In the genomic region with DNA sequence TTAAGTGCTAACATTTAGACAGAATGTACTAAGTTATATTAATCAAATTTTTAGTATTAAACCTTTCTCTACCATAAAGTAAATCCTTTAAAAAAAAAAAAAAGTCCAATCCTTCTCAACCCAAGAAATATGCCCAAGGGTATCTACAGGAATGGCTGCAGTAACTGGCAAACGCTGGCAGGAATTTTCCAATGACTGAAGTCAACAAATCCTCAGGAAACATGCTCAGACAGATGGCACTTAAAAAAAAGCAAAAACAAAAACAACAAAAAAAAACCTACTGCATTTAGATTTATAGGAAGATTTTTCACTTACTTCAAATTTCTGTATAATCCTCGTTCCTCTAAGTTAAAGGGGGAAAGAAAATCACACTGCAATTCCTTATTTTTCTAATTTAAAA, we compare ENCODE assay signal across 1 cellular context.
TF ChIP-seq lines count a peak whose summit lies in the region.

No MANE protein-coding gene starts in this region.

TF ChIP-seq in SK-N-SH treated with all-trans-retinoic acid at 6 μM for 48 hours, 23 proteins besides CTCF, POLR2A, EP300 and RAD21 (continued from another document):
- TF ChIP-seq, protein P1, sequence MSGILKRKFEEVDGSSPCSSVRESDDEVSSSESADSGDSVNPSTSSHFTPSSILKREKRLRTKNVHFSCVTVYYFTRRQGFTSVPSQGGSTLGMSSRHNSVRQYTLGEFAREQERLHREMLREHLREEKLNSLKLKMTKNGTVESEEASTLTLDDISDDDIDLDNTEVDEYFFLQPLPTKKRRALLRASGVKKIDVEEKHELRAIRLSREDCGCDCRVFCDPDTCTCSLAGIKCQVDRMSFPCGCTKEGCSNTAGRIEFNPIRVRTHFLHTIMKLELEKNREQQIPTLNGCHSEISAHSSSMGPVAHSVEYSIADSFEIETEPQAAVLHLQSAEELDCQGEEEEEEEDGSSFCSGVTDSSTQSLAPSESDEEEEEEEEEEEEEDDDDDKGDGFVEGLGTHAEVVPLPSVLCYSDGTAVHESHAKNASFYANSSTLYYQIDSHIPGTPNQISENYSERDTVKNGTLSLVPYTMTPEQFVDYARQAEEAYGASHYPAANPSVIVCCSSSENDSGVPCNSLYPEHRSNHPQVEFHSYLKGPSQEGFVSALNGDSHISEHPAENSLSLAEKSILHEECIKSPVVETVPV (CRISPR knock-in tag; IDR thresholded peaks at IDR 0.05) = no peak
- TF ChIP-seq, protein P2, sequence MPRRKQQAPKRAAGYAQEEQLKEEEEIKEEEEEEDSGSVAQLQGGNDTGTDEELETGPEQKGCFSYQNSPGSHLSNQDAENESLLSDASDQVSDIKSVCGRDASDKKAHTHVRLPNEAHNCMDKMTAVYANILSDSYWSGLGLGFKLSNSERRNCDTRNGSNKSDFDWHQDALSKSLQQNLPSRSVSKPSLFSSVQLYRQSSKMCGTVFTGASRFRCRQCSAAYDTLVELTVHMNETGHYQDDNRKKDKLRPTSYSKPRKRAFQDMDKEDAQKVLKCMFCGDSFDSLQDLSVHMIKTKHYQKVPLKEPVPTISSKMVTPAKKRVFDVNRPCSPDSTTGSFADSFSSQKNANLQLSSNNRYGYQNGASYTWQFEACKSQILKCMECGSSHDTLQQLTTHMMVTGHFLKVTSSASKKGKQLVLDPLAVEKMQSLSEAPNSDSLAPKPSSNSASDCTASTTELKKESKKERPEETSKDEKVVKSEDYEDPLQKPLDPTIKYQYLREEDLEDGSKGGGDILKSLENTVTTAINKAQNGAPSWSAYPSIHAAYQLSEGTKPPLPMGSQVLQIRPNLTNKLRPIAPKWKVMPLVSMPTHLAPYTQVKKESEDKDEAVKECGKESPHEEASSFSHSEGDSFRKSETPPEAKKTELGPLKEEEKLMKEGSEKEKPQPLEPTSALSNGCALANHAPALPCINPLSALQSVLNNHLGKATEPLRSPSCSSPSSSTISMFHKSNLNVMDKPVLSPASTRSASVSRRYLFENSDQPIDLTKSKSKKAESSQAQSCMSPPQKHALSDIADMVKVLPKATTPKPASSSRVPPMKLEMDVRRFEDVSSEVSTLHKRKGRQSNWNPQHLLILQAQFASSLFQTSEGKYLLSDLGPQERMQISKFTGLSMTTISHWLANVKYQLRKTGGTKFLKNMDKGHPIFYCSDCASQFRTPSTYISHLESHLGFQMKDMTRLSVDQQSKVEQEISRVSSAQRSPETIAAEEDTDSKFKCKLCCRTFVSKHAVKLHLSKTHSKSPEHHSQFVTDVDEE (CRISPR knock-in tag; IDR thresholded peaks at IDR 0.05) = no peak
- TF ChIP-seq, protein P3, sequence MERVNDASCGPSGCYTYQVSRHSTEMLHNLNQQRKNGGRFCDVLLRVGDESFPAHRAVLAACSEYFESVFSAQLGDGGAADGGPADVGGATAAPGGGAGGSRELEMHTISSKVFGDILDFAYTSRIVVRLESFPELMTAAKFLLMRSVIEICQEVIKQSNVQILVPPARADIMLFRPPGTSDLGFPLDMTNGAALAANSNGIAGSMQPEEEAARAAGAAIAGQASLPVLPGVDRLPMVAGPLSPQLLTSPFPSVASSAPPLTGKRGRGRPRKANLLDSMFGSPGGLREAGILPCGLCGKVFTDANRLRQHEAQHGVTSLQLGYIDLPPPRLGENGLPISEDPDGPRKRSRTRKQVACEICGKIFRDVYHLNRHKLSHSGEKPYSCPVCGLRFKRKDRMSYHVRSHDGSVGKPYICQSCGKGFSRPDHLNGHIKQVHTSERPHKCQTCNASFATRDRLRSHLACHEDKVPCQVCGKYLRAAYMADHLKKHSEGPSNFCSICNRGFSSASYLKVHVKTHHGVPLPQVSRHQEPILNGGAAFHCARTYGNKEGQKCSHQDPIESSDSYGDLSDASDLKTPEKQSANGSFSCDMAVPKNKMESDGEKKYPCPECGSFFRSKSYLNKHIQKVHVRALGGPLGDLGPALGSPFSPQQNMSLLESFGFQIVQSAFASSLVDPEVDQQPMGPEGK (CRISPR knock-in tag; IDR thresholded peaks at IDR 0.05; ENCODE audit: borderline replicate concordance) = no peak
- TF ChIP-seq ZFP3 (CRISPR knock-in tag; IDR thresholded peaks at IDR 0.05) = no peak
- TF ChIP-seq ZNF8 (CRISPR knock-in tag; IDR thresholded peaks at IDR 0.05) = no peak
- no peak for TF ChIP-seq ESRRG (CRISPR knock-in tag; IDR thresholded peaks at IDR 0.05)
- TF ChIP-seq GLIS3 (CRISPR knock-in tag; IDR thresholded peaks at IDR 0.05) = no peak
- TF ChIP-seq ZFP30 (CRISPR knock-in tag; IDR thresholded peaks at IDR 0.05) = no peak
- TF ChIP-seq ZC3H10 (CRISPR knock-in tag; IDR thresholded peaks at IDR 0.05) = no peak
- TF ChIP-seq ZNF565 (CRISPR knock-in tag; conservative IDR thresholded peaks at IDR 0.05; ENCODE audit: low read depth) = no peak
